In genomic region chr3:43327184-43327950, GRCh38 we compare ENCODE assay signal across 1 cellular context.
TF ChIP-seq lines count a peak whose summit lies in the region.

No MANE protein-coding gene starts in this region.

TF ChIP-seq in K562, 482 proteins besides CTCF, POLR2A, EP300 and RAD21 (continued from another document):
- TF ChIP-seq HMG20B (CRISPR knock-in tag; IDR thresholded peaks at IDR 0.05) (no peak), MEIS2 (IDR thresholded peaks at IDR 0.05; ENCODE audit: partially characterized antibody) (peak; percentile 80), ZNF354B (CRISPR knock-in tag; IDR thresholded peaks at IDR 0.05) (0 out of 2 replicates have a peak, but pooled peaks have one; percentile 29), HDAC3 (IDR thresholded peaks at IDR 0.05; ENCODE audit: borderline replicate concordance, partially characterized antibody) (no peak), ZNF766 (CRISPR knock-in tag; conservative IDR thresholded peaks at IDR 0.05) (peak; percentile 98), ID3 (CRISPR knock-in tag; IDR thresholded peaks at IDR 0.05) (no peak), ID3 (tag; IDR thresholded peaks at IDR 0.05) (no peak), HMG20A (CRISPR knock-in tag; conservative IDR thresholded peaks at IDR 0.05) (0 out of 2 replicates have a peak, but pooled peaks have one; percentile 19), MITF (IDR thresholded peaks at IDR 0.05) (peak; percentile 20; the same call in 1 of the 2 replicates), RCOR1 (IDR thresholded peaks at IDR 0.05; ENCODE audit: borderline replicate concordance in 1 of 2, low read depth in 2 of 2, low read length in 2 of 2) (peak in 1 of 2 experiments; percentile 74; a peak in 2 of 4 replicates), CEBPG (CRISPR knock-in tag; IDR thresholded peaks at IDR 0.05) (no peak), CEBPG (tag; conservative IDR thresholded peaks at IDR 0.05 in 1 of 2, IDR thresholded peaks at IDR 0.05 in 1 of 2) (peak in 1 of 2 experiments; percentile 52; a peak in 2 of 4 replicates), ARID4B (CRISPR knock-in tag; IDR thresholded peaks at IDR 0.05) (no peak)
